20 cellular contexts compared by ENCODE assay signal in the genomic region with DNA sequence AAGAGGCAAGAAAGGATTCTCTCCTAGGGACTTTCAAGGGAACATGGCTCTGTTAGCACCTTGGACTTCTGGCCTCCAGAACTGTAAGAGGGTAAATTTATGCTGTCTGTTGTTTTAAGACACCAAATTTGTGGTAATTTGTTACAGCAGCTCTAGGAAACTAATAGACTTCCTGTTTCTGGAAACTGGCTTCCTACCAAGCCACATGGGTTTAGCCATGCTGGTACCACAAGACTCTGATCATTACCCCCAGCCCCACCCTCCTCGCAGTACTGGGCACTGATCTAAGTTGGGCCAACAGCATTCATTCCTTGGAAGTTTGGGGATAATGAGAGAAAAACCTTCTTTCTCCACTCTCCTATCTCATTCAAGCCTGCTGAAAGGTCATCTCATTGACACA.
DNase-seq lines count a peak whose midpoint lies in the region; ATAC-seq and TF ChIP-seq lines count a peak whose summit lies in the region.
"Had no signal": no experiment of that assay in that cellular context is flagged by ENCODE, and none has a peak within 500 bp of the region (broad histone marks: within the 10 kb centered on the region; RNA-seq: fewer than 3 reads in every experiment).

No MANE protein-coding gene starts in this region.

- no peaks in the 10 kb centered on the region for H3K27me3 Mint-ChIP-seq in activated naive CD4-positive, alpha-beta T cell treated with anti-CD3 and anti-CD28 coated beads, Interleukin-2, amount 10 ng/mL, durations not matched to agents 7 days and 5 days
- H3K27me3 Mint-ChIP-seq in effector memory CD8-positive, alpha-beta T cell, result no peaks in the 10 kb centered on the region
- H3K27me3 Mint-ChIP-seq: type B pancreatic cell had no signal

- no peak overlapping the region for H3K4me3 Mint-ChIP-seq in activated naive CD4-positive, alpha-beta T cell treated with anti-CD3 and anti-CD28 coated beads, Interleukin-2, amount 10 ng/mL, durations not matched to agents 7 days and 5 days
- peak overlapping the region; percentile 7 to 10 for H3K4me3 Mint-ChIP-seq in effector memory CD8-positive, alpha-beta T cell
- H3K4me3 Mint-ChIP-seq: mesothelial cell of epicardium, type B pancreatic cell had no signal

- ATAC-seq in effector memory CD8-positive, alpha-beta T cell (replicated peaks), result peak; percentile 71
- ATAC-seq: A549 had no signal

- H3K4me1 ChIP-seq in tibial artery, result no peaks in the 10 kb centered on the region
- H3K4me1 ChIP-seq: A549, HAP-1 had no signal

- intact Hi-C loops in tibial artery (cut with DNase I; ENCODE audit: low total_unique reads), result no loop called here

- peak overlapping the region; percentile 26 for H3K27ac Mint-ChIP-seq in activated naive CD4-positive, alpha-beta T cell treated with anti-CD3 and anti-CD28 coated beads, Interleukin-2, amount 10 ng/mL, durations not matched to agents 7 days and 5 days
- no peak overlapping the region for H3K27ac Mint-ChIP-seq in effector memory CD8-positive, alpha-beta T cell
- H3K27ac Mint-ChIP-seq: CD4-positive, CD25-positive, alpha-beta regulatory T cell; mesothelial cell of epicardium; type B pancreatic cell had no signal

- CTCF ChIA-PET in activated naive CD4-positive, alpha-beta T cell treated with anti-CD3 and anti-CD28 coated beads, Interleukin-2, amount 10 ng/mL, durations not matched to agents 7 days and 5 days (lab: Charles Lee), result no interaction called here

- H3K27me3 ChIP-seq in tibial artery, result no peaks in the 10 kb centered on the region

- H3K9me3 ChIP-seq in tibial artery, result no peaks in the 10 kb centered on the region
- H3K9me3 ChIP-seq: A549, HAP-1 had no signal

- peaks cover 34% of the 10 kb centered on the region for H3K4me1 Mint-ChIP-seq in activated naive CD4-positive, alpha-beta T cell treated with anti-CD3 and anti-CD28 coated beads, Interleukin-2, amount 10 ng/mL, durations not matched to agents 7 days and 5 days
- H3K4me1 Mint-ChIP-seq in effector memory CD8-positive, alpha-beta T cell (ENCODE audit: low read depth in 2 of 2), result peaks cover 19 to 25% of the 10 kb centered on the region in 2 donors

- no peaks in the 10 kb centered on the region for H3K36me3 ChIP-seq in tibial artery
- H3K36me3 ChIP-seq: HAP-1 had no signal

- H3K4me3 ChIP-seq in tibial artery, result no peak overlapping the region
- H3K4me3 ChIP-seq: A549, HAP-1 had no signal

- H3K27ac ChIP-seq in tibial artery, result no peak overlapping the region
- H3K27ac ChIP-seq: A549, VCaP had no signal

- TF ChIP-seq CTCF in tibial artery (IDR thresholded peaks at IDR 0.05), result no peak

- DNase-seq in activated naive CD4-positive, alpha-beta T cell treated with anti-CD3 and anti-CD28 coated beads, Interleukin-2, amount 10 ng/mL, durations not matched to agents 7 days and 5 days, result no peak
- DNase-seq in activated naive CD4-positive, alpha-beta T cell treated with Interleukin-2 at 50 U/mL for 16 hours, result no peak
- DNase-seq in RPMI7951 (ENCODE audit: low read depth) (peak; percentile 28), NCI-H446 treated with DMSO at 0.1 percent for 48 hours (lab: John Stamatoyannopoulos, UW) (no peak), DMS153 (lab: John Stamatoyannopoulos, UW) (no peak), foreskin melanocyte (no peak), tibial artery (no peak)
- DNase-seq in effector memory CD8-positive, alpha-beta T cell, result no peak
- DNase-seq: activated CD8-positive, alpha-beta memory T cell treated with anti-CD3 and anti-CD28 coated beads for 24 hours; amygdala; DMS79 treated with DMSO at 0.1 percent for 48 hours; NCI-H226; retina; stimulated activated naive CD4-positive, alpha-beta T cell treated with Interleukin-2 at 50 U/mL for 16 hours had no signal

- H3K9me3 Mint-ChIP-seq in activated naive CD4-positive, alpha-beta T cell treated with anti-CD3 and anti-CD28 coated beads, Interleukin-2, amount 10 ng/mL, durations not matched to agents 7 days and 5 days, result peaks cover 15% of the 10 kb centered on the region
- peaks cover 0 to 2% of the 10 kb centered on the region in 2 donors for H3K9me3 Mint-ChIP-seq in effector memory CD8-positive, alpha-beta T cell
- H3K9me3 Mint-ChIP-seq: type B pancreatic cell had no signal

- H3K36me3 Mint-ChIP-seq in activated naive CD4-positive, alpha-beta T cell treated with anti-CD3 and anti-CD28 coated beads, Interleukin-2, amount 10 ng/mL, durations not matched to agents 7 days and 5 days, result peaks cover 15% of the 10 kb centered on the region
- no peaks in the 10 kb centered on the region for H3K36me3 Mint-ChIP-seq in effector memory CD8-positive, alpha-beta T cell (ENCODE audit: insufficient read depth)
- H3K36me3 Mint-ChIP-seq: CD4-positive, CD25-positive, alpha-beta regulatory T cell; mesothelial cell of epicardium; type B pancreatic cell had no signal
